ENCODE assay signal across 27 cellular contexts in the genomic region with DNA sequence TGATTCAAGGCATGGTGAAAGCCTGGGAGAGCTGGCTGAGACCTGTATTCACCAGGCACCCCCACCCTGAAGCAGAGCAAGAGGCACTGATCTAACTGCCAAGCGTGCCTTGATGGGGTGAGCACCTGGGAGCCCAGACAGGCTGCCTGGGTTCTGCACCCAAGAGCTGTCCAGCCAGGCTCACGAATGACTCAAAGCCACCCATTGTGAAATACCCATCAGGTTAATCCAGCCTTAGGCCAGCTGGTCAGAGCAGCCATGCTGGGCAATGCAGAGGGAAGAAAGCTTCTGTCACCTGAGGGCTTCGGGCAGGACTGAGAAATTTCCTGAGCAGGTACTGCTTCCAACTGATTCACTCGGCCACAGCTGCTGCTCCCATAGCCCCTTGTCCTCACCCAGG. TPM values are rescaled to one million over a fixed set of nuclear protein-coding genes. Genes with fewer than 3 reads are reported as not detected.
"Had no signal": no experiment of that assay in that cellular context is flagged by ENCODE, and none has a peak within 500 bp of the region (broad histone marks: within the 10 kb centered on the region; RNA-seq: fewer than 3 reads in every experiment).

No MANE protein-coding gene starts in this region.

- H3K27me3 Mint-ChIP-seq: activated CD8-positive, alpha-beta T cell treated with anti-CD3 and anti-CD28 coated beads for 36 hours; activated T-helper 17 cell treated with anti-CD3 and anti-CD28 coated beads, Interleukin-2, amount 50 U/mL, for 72 hours; central memory CD8-positive, alpha-beta T cell; T-helper 17 cell had no signal

- H3K27ac ChIP-seq: colonic mucosa, left lung, lower lobe of right lung, neural progenitor cell, sigmoid colon, suprapubic skin, tibial artery had no signal

- H3K9me3 Mint-ChIP-seq: activated CD8-positive, alpha-beta T cell treated with anti-CD3 and anti-CD28 coated beads for 36 hours; activated T-cell treated with anti-CD3 and anti-CD28 coated beads, Interleukin-2, amount 50 U/mL, for 4 hours; activated T-helper 17 cell treated with anti-CD3 and anti-CD28 coated beads, Interleukin-2, amount 50 U/mL, for 72 hours; central memory CD8-positive, alpha-beta T cell; natural killer cell; neural progenitor cell had no signal

- H3K4me2 ChIP-seq: neural progenitor cell, smooth muscle cell had no signal

- H3K4me1 ChIP-seq: colonic mucosa, left lung, lower lobe of right lung, neural progenitor cell, sigmoid colon, suprapubic skin, tibial artery had no signal

- H3K4me3 Mint-ChIP-seq: activated CD8-positive, alpha-beta T cell treated with anti-CD3 and anti-CD28 coated beads for 36 hours; activated T-cell treated with anti-CD3 and anti-CD28 coated beads, Interleukin-2, amount 50 U/mL, for 4 hours; activated T-helper 17 cell treated with anti-CD3 and anti-CD28 coated beads, Interleukin-2, amount 50 U/mL, for 72 hours; central memory CD8-positive, alpha-beta T cell; natural killer cell; neural progenitor cell; T-helper 17 cell had no signal

- H3K9ac ChIP-seq: neural progenitor cell had no signal

- H3K27me3 ChIP-seq: colonic mucosa, left lung, neural progenitor cell, sigmoid colon, suprapubic skin, tibial artery had no signal

- ATAC-seq: activated CD8-positive, alpha-beta T cell treated with anti-CD3 and anti-CD28 coated beads for 36 hours; activated T-cell treated with anti-CD3 and anti-CD28 coated beads, Interleukin-2, amount 50 U/mL, for 4 hours; activated T-helper 17 cell treated with anti-CD3 and anti-CD28 coated beads, Interleukin-2, amount 50 U/mL, for 72 hours; left lung; lower lobe of right lung; natural killer cell; T-helper 17 cell had no signal

- H2AFZ ChIP-seq: neural progenitor cell had no signal

- H3K4me3 ChIP-seq: colonic mucosa, left lung, lower lobe of right lung, neural progenitor cell, sigmoid colon, smooth muscle cell, suprapubic skin, tibial artery had no signal

- H3K27ac Mint-ChIP-seq: activated CD8-positive, alpha-beta T cell treated with anti-CD3 and anti-CD28 coated beads for 36 hours; activated T-helper 17 cell treated with anti-CD3 and anti-CD28 coated beads, Interleukin-2, amount 50 U/mL, for 72 hours; natural killer cell; neural progenitor cell had no signal

- H3K4me1 Mint-ChIP-seq: activated T-helper 17 cell treated with anti-CD3 and anti-CD28 coated beads, Interleukin-2, amount 50 U/mL, for 72 hours; central memory CD8-positive, alpha-beta T cell; natural killer cell; neural progenitor cell; T-helper 17 cell had no signal

- H3K9me3 ChIP-seq: colonic mucosa, left lung, lower lobe of right lung, sigmoid colon, suprapubic skin, tibial artery had no signal

- DNase-seq: activated CD4-positive, alpha-beta T cell treated with anti-CD3 and anti-CD28 coated beads for 1 hour; activated CD4-positive, alpha-beta T cell treated with anti-CD3 and anti-CD28 coated beads, Interleukin-2, amount 50 U/mL, for 1 hour; activated CD8-positive, alpha-beta T cell treated with anti-CD3 and anti-CD28 coated beads for 36 hours; activated gamma-delta T cell treated with Interleukin-2 at 50 U/mL for 16 hours; activated naive CD4-positive, alpha-beta T cell treated with anti-CD3 and anti-CD28 coated beads, Interleukin-2, amount 50 U/mL, for 16 hours; activated T-cell treated with anti-CD3 and anti-CD28 coated beads, Interleukin-2, amount 50 U/mL, for 4 hours; amygdala; colonic mucosa; effector CD8-positive, alpha-beta T cell; head of caudate nucleus; hippocampal formation; left lung; lower lobe of right lung; mesenchymal stem cell; natural killer cell; sigmoid colon; stimulated activated CD4-positive, alpha-beta T cell treated with anti-CD3 and anti-CD28 coated beads, Interleukin-15, amount 100 ng/mL, for 24 hours; stimulated activated CD4-positive, alpha-beta T cell treated with anti-CD3 and anti-CD28 coated beads, Interleukin-2, amount 100 ng/mL, for 24 hours; stimulated activated naive CD4-positive, alpha-beta T cell; T-helper 17 cell; T1000; tibial artery had no signal

RNA-seq across cellular contexts. Expression of gene NEFH, which starts 51.4 kb away (rescaled TPM):
- total RNA-seq: smooth muscle cell had no signal
